In the genomic region with DNA sequence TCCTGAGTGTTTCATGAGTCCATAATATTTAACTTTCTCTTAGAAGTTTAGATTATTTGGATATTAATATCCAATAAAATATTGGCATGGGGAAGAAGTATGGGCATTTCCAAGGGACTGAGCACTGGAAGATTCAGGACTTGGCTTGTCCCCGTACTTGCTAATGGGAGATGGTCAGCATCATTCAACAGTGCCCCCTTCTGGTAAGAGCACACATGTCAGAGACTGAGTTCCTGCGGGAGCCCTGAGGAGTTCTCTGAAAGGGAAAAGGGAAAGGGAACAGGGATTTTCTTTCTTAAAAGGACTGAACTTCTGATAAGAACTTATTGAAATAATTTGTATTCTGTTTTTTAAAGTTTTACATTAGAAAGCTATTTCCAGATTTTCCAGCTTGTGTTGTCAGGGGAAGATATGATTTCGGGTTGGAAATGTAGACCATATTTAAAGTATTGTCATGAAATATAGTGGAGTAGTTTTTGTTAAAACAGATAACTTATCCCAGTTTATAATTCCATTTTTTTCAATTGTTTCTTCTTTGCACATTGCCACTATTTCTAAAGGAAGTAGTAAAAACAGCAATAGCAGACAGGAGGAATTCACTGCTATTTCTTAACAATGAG, we compare ENCODE assay signal across 8 cellular contexts. TPM values are rescaled to one million over a fixed set of nuclear protein-coding genes. Genes with fewer than 3 reads are reported as not detected.
A peak's percentile ranks its signal among the peaks of the same experiment; 100 is the strongest.
DNase-seq lines count a peak whose midpoint lies in the region; ATAC-seq and TF ChIP-seq lines count a peak whose summit lies in the region.

No MANE protein-coding gene starts in this region.

- 0 out of 2 replicates have a peak overlapping the region, but pooled peaks have one; percentile 15 for H3K27ac ChIP-seq in ACC112 (ENCODE audit: low read depth, low read length)

- DNase-seq in GM12864 (ENCODE audit: low read depth) (no peak), NCI-H1930 (lab: John Stamatoyannopoulos, UW) (peak; percentile 53 to 68), T-helper 9 cell (peak; percentile 5), choroid plexus epithelial cell (ENCODE audit: low read depth) (peak; percentile 92), left lobe of liver (ENCODE audit: low spot score) (peak; percentile 64)
- peak; percentile 11 for DNase-seq in stimulated activated CD8-positive, alpha-beta memory T cell treated with anti-CD3 and anti-CD28 coated beads, Interleukin-12 subunit alpha, Interleukin-12 subunit beta, amount 100 ng/mL, for 1 hour (ENCODE audit: low read depth)

- H2AFZ ChIP-seq in ACC112 (ENCODE audit: low read length, unreplicated experiment): peak overlapping the region; percentile 55

- H3K79me2 ChIP-seq in ACC112 (ENCODE audit: control insufficient read depth, insufficient read depth, low read length, unreplicated experiment): no peaks in the 10 kb centered on the region

- H3K4me3 ChIP-seq in ACC112 (ENCODE audit: low read depth, low read length) (no peak overlapping the region), GM12864 (ENCODE audit: low read depth, low read length) (no peak overlapping the region), choroid plexus epithelial cell (ENCODE audit: low read depth, low read length) (no peak overlapping the region)

- peaks cover 12% of the 10 kb centered on the region for H3K4me1 ChIP-seq in ACC112 (ENCODE audit: control insufficient read depth, insufficient read depth, low read length, unreplicated experiment)

- peak; percentile 100 for ATAC-seq in left lobe of liver
- no peak for ATAC-seq in HG03354 (IDR thresholded peaks at IDR 0.05; ENCODE audit: poor library complexity, severe bottlenecking, unreplicated experiment)

- no peaks in the 10 kb centered on the region for H3K36me3 ChIP-seq in ACC112 (ENCODE audit: insufficient read depth, low read length)

- TF ChIP-seq CTCF in GM12864 (IDR thresholded peaks at IDR 0.05; ENCODE audit: low read depth, low read length, missing control alignments) (peak; percentile 71), choroid plexus epithelial cell (conservative IDR thresholded peaks at IDR 0.05; ENCODE audit: low read depth, low read length) (peak; percentile 96)

- H3K27me3 ChIP-seq in ACC112 (ENCODE audit: insufficient read depth, low read length): no peaks in the 10 kb centered on the region

RNA-seq across cellular contexts. Expression of a gene that starts 59.8 kb away (rescaled TPM):
- not detected for total RNA-seq in left lobe of liver
